ENCODE assay signal across 18 cellular contexts in genomic region chr4:3911252-3911856, GRCh38.
DNase-seq lines count a peak whose midpoint lies in the region; ATAC-seq, FAIRE-seq and TF ChIP-seq lines count a peak whose summit lies in the region.
"Had no signal": no experiment of that assay in that cellular context is flagged by ENCODE, and none has a peak within 500 bp of the region (broad histone marks: within the 10 kb centered on the region; RNA-seq: fewer than 3 reads in every experiment).

No MANE protein-coding gene starts in this region.

- H3K4ac ChIP-seq in neuronal stem cell (ENCODE audit: low read length) (no peak overlapping the region), mesenchymal stem cell (ENCODE audit: low read depth in 1 of 2, low read length in 2 of 2) (no peak overlapping the region)

- WGBS in neuronal stem cell (ENCODE audit: extremely low coverage in 2 of 2, insufficient read length in 2 of 2, insufficient replicate concordance in 1 of 2), 2 donors, result no CpG with 5 or more reads among the region's 19 CpGs
- 87% methylated on average over 19 of the region's 19 CpGs for WGBS in mesenchymal stem cell

- CTCF ChIA-PET in HEK293 (lab: Yijun Ruan, JAX), result interaction anchor here (0.6 kb wide), 1 partner anchor 14 kb away, joined by 4 read pairs; no protein-coding TSS in a partner anchor

- no peaks in the 10 kb centered on the region for H3K36me3 ChIP-seq in BLaER1
- no peaks in the 10 kb centered on the region for H3K36me3 ChIP-seq in HEK293 (ENCODE audit: control insufficient read depth in 2 of 2, insufficient read depth in 1 of 2, low read length in 2 of 2)
- H3K36me3 ChIP-seq in bronchial epithelial cell (ENCODE audit: control insufficient read depth, insufficient read depth, low read length), result no peaks in the 10 kb centered on the region
- H3K36me3 ChIP-seq in neuronal stem cell (replicated peaks in 1 of 2; ENCODE audit: control insufficient read depth in 2 of 2, insufficient read depth in 2 of 2, low read length in 2 of 2), result no peaks in the 10 kb centered on the region
- no peaks in the 10 kb centered on the region for H3K36me3 ChIP-seq in mesenchymal stem cell (ENCODE audit: control insufficient read depth in 1 of 2, insufficient read depth in 2 of 2, low read depth in 1 of 2, low read length in 2 of 2)

- H2BK12ac ChIP-seq in neuronal stem cell (ENCODE audit: low read length) (no peak overlapping the region), mesenchymal stem cell (ENCODE audit: low read length in 2 of 2) (no peak overlapping the region)

- H3K4me1 ChIP-seq in BLaER1 (peaks cover 51% of the 10 kb centered on the region), HEK293 (ENCODE audit: control insufficient read depth, insufficient read depth, low read length) (no peaks in the 10 kb centered on the region), neuronal stem cell (ENCODE audit: control insufficient read depth in 2 of 2, insufficient read depth in 1 of 2, low read depth in 1 of 2, low read length in 2 of 2) (no peaks in the 10 kb centered on the region), mesenchymal stem cell (ENCODE audit: control insufficient read depth, insufficient read depth, low read depth, low read length) (no peaks in the 10 kb centered on the region)
- H3K4me1 ChIP-seq: Caco-2 had no signal

- no peak for TF ChIP-seq POLR2A in GM12892 (IDR thresholded peaks at IDR 0.05; ENCODE audit: low read depth, low read length)

- no peaks in the 10 kb centered on the region for H3K27me3 ChIP-seq in BLaER1
- no peaks in the 10 kb centered on the region for H3K27me3 ChIP-seq in bronchial epithelial cell (ENCODE audit: control insufficient read depth, insufficient read depth, low read length)
- peaks cover 0 to 2% (median 0%) of the 10 kb centered on the region in 3 experiments for H3K27me3 ChIP-seq in neuronal stem cell (ENCODE audit: control insufficient read depth in 3 of 3, insufficient read depth in 3 of 3, low read depth in 1 of 3, low read length in 3 of 3)
- H3K27me3 ChIP-seq in mesenchymal stem cell (ENCODE audit: control insufficient read depth in 1 of 2, insufficient read depth in 1 of 2, low read length in 2 of 2), result no peaks in the 10 kb centered on the region

- H3K9ac ChIP-seq in BLaER1, result no peak overlapping the region
- peak overlapping the region; percentile 18 for H3K9ac ChIP-seq in neuronal stem cell (ENCODE audit: low read depth, low read length, poor library complexity)
- H3K9ac ChIP-seq in mesenchymal stem cell (ENCODE audit: low read length), result no peak overlapping the region
- H3K9ac ChIP-seq: KMS-11 had no signal

- H3K18ac ChIP-seq in neuronal stem cell (ENCODE audit: low read length) (no peak overlapping the region), mesenchymal stem cell (ENCODE audit: low read depth in 1 of 2, low read length in 2 of 2) (no peak overlapping the region)

- peak overlapping the region; percentile 98 for H3K14ac ChIP-seq in neuronal stem cell (ENCODE audit: low read length)
- H3K14ac ChIP-seq in mesenchymal stem cell (ENCODE audit: low read length in 2 of 2), result peak overlapping the region in 1 of 2 experiments; percentile 37

- peak overlapping the region; percentile 66; the same call in 1 of the 2 replicates for H3K4me2 ChIP-seq in BLaER1
- H3K4me2 ChIP-seq in neuronal stem cell (ENCODE audit: insufficient read depth, low read length, poor library complexity, severe bottlenecking), result no peak overlapping the region
- no peak overlapping the region for H3K4me2 ChIP-seq in mesenchymal stem cell (ENCODE audit: low read length, poor library complexity, severe bottlenecking)
- H3K4me2 ChIP-seq: KMS-11 had no signal

- no peak overlapping the region for H2AK5ac ChIP-seq in neuronal stem cell (ENCODE audit: low read depth, low read length)
- no peak overlapping the region for H2AK5ac ChIP-seq in mesenchymal stem cell (ENCODE audit: low read length, severe bottlenecking)

- H3K79me1 ChIP-seq in neuronal stem cell (ENCODE audit: low read depth, low read length) (no peaks in the 10 kb centered on the region), mesenchymal stem cell (replicated peaks; ENCODE audit: low read length, poor library complexity, severe bottlenecking) (no peaks in the 10 kb centered on the region)

- H3K27ac ChIP-seq in BLaER1 (no peak overlapping the region), HEK293 (ENCODE audit: extremely low read depth, low read depth, low read length) (no peak overlapping the region), neuronal stem cell (replicated peaks; ENCODE audit: low read length) (no peak overlapping the region), mesenchymal stem cell (ENCODE audit: low read length, poor library complexity, severe bottlenecking) (no peak overlapping the region), coronary artery (no peak overlapping the region)
- H3K27ac ChIP-seq: KMS-11 had no signal

- FAIRE-seq in bronchial epithelial cell (lab: Jason Lieb, UNC) (peak; percentile 81), GM12892 (lab: Jason Lieb, UNC) (no peak)
- FAIRE-seq: D721Med, G401.6, GM19239 had no signal

- H2BK120ac ChIP-seq in neuronal stem cell (ENCODE audit: low read depth, low read length), result no peak overlapping the region
- no peak overlapping the region for H2BK120ac ChIP-seq in mesenchymal stem cell (ENCODE audit: low read depth, low read length)

- POLR2A ChIA-PET in HEK293 (lab: Yijun Ruan, JAX), result no interaction called here

- DNase-seq in bronchial epithelial cell (ENCODE audit: low read depth) (no peak), neuronal stem cell (ENCODE audit: low spot score) (no peak), mesenchymal stem cell (no peak), coronary artery (ENCODE audit: low spot score) (no peak), GM12892 (ENCODE audit: insufficient read length) (no peak)
- DNase-seq: 8988T; C1 segment of cervical spinal cord; Caco-2; CD4-positive, alpha-beta T cell; HCEC 1CT; HFFc6 had no signal

- H4K20me1 ChIP-seq in BLaER1, result no peaks in the 10 kb centered on the region

- H3K23ac ChIP-seq in neuronal stem cell (ENCODE audit: low read depth, low read length, poor library complexity), result peak overlapping the region; percentile 0
- no peak overlapping the region for H3K23ac ChIP-seq in mesenchymal stem cell (ENCODE audit: low read length in 2 of 2)

- H4K91ac ChIP-seq in neuronal stem cell (ENCODE audit: low read depth, low read length, poor library complexity) (no peak overlapping the region), mesenchymal stem cell (ENCODE audit: low read length) (no peak overlapping the region)

- H3K9me3 ChIP-seq in BLaER1 (no peaks in the 10 kb centered on the region), HEK293 (ENCODE audit: control insufficient read depth, insufficient read depth, low read depth, low read length) (no peaks in the 10 kb centered on the region), neuronal stem cell (replicated peaks in 1 of 2; ENCODE audit: control insufficient read depth in 2 of 2, insufficient read depth in 1 of 2, low read depth in 1 of 2, low read length in 2 of 2) (peaks cover 0 to 7% of the 10 kb centered on the region in 2 donors), mesenchymal stem cell (ENCODE audit: control insufficient read depth, low read length) (no peaks in the 10 kb centered on the region)
- H3K9me3 ChIP-seq: Caco-2 had no signal

- TF ChIP-seq CTCF in HEK293 (tag by site-specific recombination; IDR thresholded peaks at IDR 0.05) (no peak), bronchial epithelial cell (IDR thresholded peaks at IDR 0.05; ENCODE audit: insufficient read depth, low read length, severe bottlenecking) (no peak), coronary artery (IDR thresholded peaks at IDR 0.05) (no peak)

- ATAC-seq in GM18867 (IDR thresholded peaks at IDR 0.05; ENCODE audit: unreplicated experiment), result no peak

- H4K8ac ChIP-seq in neuronal stem cell (ENCODE audit: low read depth, low read length) (no peak overlapping the region), mesenchymal stem cell (ENCODE audit: low read length) (no peak overlapping the region)

- H2AFZ ChIP-seq in neuronal stem cell (ENCODE audit: low read length), result no peak overlapping the region
- H2AFZ ChIP-seq in mesenchymal stem cell (ENCODE audit: low read depth, low read length), result no peak overlapping the region

- H3K4me3 ChIP-seq in BLaER1 (no peak overlapping the region), HEK293 (ENCODE audit: low read depth, low read length) (no peak overlapping the region), bronchial epithelial cell (ENCODE audit: low read depth, low read length) (no peak overlapping the region), neuronal stem cell (ENCODE audit: low read length in 2 of 2) (peak overlapping the region in 1 of 2 donors; percentile 61), mesenchymal stem cell (ENCODE audit: insufficient read depth in 1 of 2, low read depth in 1 of 2, low read length in 2 of 2) (no peak overlapping the region), coronary artery (no peak overlapping the region)

- H2BK15ac ChIP-seq in neuronal stem cell (ENCODE audit: low read length) (no peak overlapping the region), mesenchymal stem cell (ENCODE audit: low read depth, poor library complexity, severe bottlenecking) (no peak overlapping the region)

- H2BK5ac ChIP-seq in neuronal stem cell (ENCODE audit: low read length) (no peak overlapping the region), mesenchymal stem cell (ENCODE audit: low read depth, low read length, poor library complexity, severe bottlenecking) (no peak overlapping the region)

TF ChIP-seq in HEK293, 187 proteins besides CTCF, POLR2A, EP300 and RAD21:
- TF ChIP-seq, protein P1, sequence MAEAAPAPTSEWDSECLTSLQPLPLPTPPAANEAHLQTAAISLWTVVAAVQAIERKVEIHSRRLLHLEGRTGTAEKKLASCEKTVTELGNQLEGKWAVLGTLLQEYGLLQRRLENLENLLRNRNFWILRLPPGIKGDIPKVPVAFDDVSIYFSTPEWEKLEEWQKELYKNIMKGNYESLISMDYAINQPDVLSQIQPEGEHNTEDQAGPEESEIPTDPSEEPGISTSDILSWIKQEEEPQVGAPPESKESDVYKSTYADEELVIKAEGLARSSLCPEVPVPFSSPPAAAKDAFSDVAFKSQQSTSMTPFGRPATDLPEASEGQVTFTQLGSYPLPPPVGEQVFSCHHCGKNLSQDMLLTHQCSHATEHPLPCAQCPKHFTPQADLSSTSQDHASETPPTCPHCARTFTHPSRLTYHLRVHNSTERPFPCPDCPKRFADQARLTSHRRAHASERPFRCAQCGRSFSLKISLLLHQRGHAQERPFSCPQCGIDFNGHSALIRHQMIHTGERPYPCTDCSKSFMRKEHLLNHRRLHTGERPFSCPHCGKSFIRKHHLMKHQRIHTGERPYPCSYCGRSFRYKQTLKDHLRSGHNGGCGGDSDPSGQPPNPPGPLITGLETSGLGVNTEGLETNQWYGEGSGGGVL (tag by site-specific recombination; IDR thresholded peaks at IDR 0.05), result no peak
- TF ChIP-seq, protein P2, sequence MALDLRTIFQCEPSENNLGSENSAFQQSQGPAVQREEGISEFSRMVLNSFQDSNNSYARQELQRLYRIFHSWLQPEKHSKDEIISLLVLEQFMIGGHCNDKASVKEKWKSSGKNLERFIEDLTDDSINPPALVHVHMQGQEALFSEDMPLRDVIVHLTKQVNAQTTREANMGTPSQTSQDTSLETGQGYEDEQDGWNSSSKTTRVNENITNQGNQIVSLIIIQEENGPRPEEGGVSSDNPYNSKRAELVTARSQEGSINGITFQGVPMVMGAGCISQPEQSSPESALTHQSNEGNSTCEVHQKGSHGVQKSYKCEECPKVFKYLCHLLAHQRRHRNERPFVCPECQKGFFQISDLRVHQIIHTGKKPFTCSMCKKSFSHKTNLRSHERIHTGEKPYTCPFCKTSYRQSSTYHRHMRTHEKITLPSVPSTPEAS (tag by site-specific recombination; IDR thresholded peaks at IDR 0.05), result peak; percentile 98
TF ChIP-seq in HEK293: peak in this region for 1.
